In genomic region chr15:89400121-89400996, GRCh38 we compare ENCODE assay signal across 8 cellular contexts.
A peak's percentile ranks its signal among the peaks of the same experiment; 100 is the strongest.
DNase-seq lines count a peak whose midpoint lies in the region; TF ChIP-seq lines count a peak whose summit lies in the region.

No MANE protein-coding gene starts in this region.

- H3K4me1 ChIP-seq in breast epithelium: peaks cover 9 to 12% of the 10 kb centered on the region in 2 donors
- H3K4me1 ChIP-seq in spleen: peaks cover 11 to 43% (median 20%) of the 10 kb centered on the region in 6 donors

- H3K36me3 Mint-ChIP-seq in MCF 10A (ENCODE audit: insufficient read depth, unreplicated experiment): no peaks in the 10 kb centered on the region
- no peaks in the 10 kb centered on the region for H3K36me3 Mint-ChIP-seq in IgD-negative memory B cell

- H3K4me3 ChIP-seq in breast epithelium (peak overlapping the region in 2 of 3 donors; percentile 53 to 68), spleen (peak overlapping the region; percentile 38 to 76 (median 43))

- no TSS peak for BruUV-seq in MCF 10A (replicated peaks; lab: Mats Ljungman, UMichigan)

- H3K27ac Mint-ChIP-seq in MCF 10A (ENCODE audit: low read depth, unreplicated experiment) (no peak overlapping the region), IgD-negative memory B cell (no peak overlapping the region)

- H3K27me3 ChIP-seq in breast epithelium (peaks cover 2 to 72% of the 10 kb centered on the region in 2 donors), spleen (replicated peaks in 1 of 7) (peaks cover 5 to 96% (median 67%) of the 10 kb centered on the region in 7 donors)

- TF ChIP-seq POLR2A in breast epithelium (IDR thresholded peaks at IDR 0.05) (no peak), spleen (IDR thresholded peaks at IDR 0.05) (no peak)

- H3K4me1 Mint-ChIP-seq in MCF 10A (ENCODE audit: insufficient read depth, unreplicated experiment) (peaks cover 19% of the 10 kb centered on the region), IgD-negative memory B cell (peaks cover 2 to 13% (median 8%) of the 10 kb centered on the region in 3 donors)

- intact Hi-C loops in breast epithelium (cut with DNase I; ENCODE audit: low total_unique reads) (loop anchor here (5.0 kb wide), 1 partner anchor 643 kb away; no protein-coding TSS in a partner anchor), MCF 10A (cut with micrococcal nuclease) (no loop called here), spleen (cut with DNase I; ENCODE audit: low total_unique reads) (no loop called here)

- DNase-seq in breast epithelium (ENCODE audit: low spot score in 2 of 2): no peak
- DNase-seq in MCF 10A (ENCODE audit: unreplicated experiment): no peak
- DNase-seq in astrocyte of the hippocampus (ENCODE audit: low read depth, low spot score): peak; percentile 64
- DNase-seq in spleen: peak; percentile 40
- DNase-seq in MV-4-11 (lab: John Stamatoyannopoulos, UW): no peak
- no peak for DNase-seq in kidney glomerular epithelial cell (lab: John Stamatoyannopoulos, UW)
- DNase-seq in HuH-7 (ENCODE audit: low spot score): no peak

- H3K36me3 ChIP-seq in breast epithelium (no peaks in the 10 kb centered on the region), spleen (no peaks in the 10 kb centered on the region)

- CTCF ChIA-PET in MCF 10A (lab: Yijun Ruan, JAX): interaction anchor here (0.6 to 1.5 kb wide), 6 partner anchors 15 to 381 kb away, joined by 3 to 5 read pairs (median 3); no protein-coding TSS in a partner anchor

- TF ChIP-seq CTCF in breast epithelium (IDR thresholded peaks at IDR 0.05): no peak
- TF ChIP-seq CTCF in MCF 10A (IDR thresholded peaks at IDR 0.05; ENCODE audit: unreplicated experiment): no peak
- no peak for TF ChIP-seq CTCF in spleen (IDR thresholded peaks at IDR 0.05 in 8 of 11, conservative IDR thresholded peaks at IDR 0.05 in 3 of 11)

- H3K9me3 Mint-ChIP-seq in MCF 10A (ENCODE audit: unreplicated experiment): no peaks in the 10 kb centered on the region
- no peaks in the 10 kb centered on the region for H3K9me3 Mint-ChIP-seq in IgD-negative memory B cell

- no peaks in the 10 kb centered on the region for H3K9me3 ChIP-seq in breast epithelium
- H3K9me3 ChIP-seq in spleen: no peaks in the 10 kb centered on the region

- no peaks in the 10 kb centered on the region for H3K27me3 Mint-ChIP-seq in MCF 10A (ENCODE audit: insufficient read depth, unreplicated experiment)
- peaks cover 40% of the 10 kb centered on the region for H3K27me3 Mint-ChIP-seq in IgD-negative memory B cell

- WGBS in spleen, 5 donors: 7 to 19% (median 12%) methylated on average over 22 to 58 of the region's 58 CpGs

- POLR2A ChIA-PET in MCF 10A (lab: Yijun Ruan, JAX): interaction anchor here (1.5 to 1.7 kb wide), 2 partner anchors 16 to 42 kb away, joined by 5 read pairs; no protein-coding TSS in a partner anchor

- H3K27ac ChIP-seq in breast epithelium (no peak overlapping the region), spleen (peak overlapping the region in 2 of 8 donors; percentile 32 to 38)

- H3K4me3 Mint-ChIP-seq in MCF 10A (ENCODE audit: unreplicated experiment): no peak overlapping the region
- H3K4me3 Mint-ChIP-seq in IgD-negative memory B cell: peak overlapping the region; percentile 63 to 90 (median 81)

Comparison
In these comparisons a context has a peak if more than half of its experiments do, and no peak if none do; other contexts are left out.
1. DNase-seq: peak in astrocyte of the hippocampus (single experiment) and spleen (single experiment); none in breast epithelium (0 of 2), MCF 10A (single experiment), MV-4-11 (single experiment), kidney glomerular epithelial cell (single experiment) and HuH-7 (single experiment).